ENCODE assay signal across 12 cellular contexts in genomic region chr3:75001330-75001729, GRCh38.
DNase-seq lines count a peak whose midpoint lies in the region; ATAC-seq and TF ChIP-seq lines count a peak whose summit lies in the region.
"Had no signal": no experiment of that assay in that cellular context is flagged by ENCODE, and none has a peak within 500 bp of the region (broad histone marks: within the 10 kb centered on the region; RNA-seq: fewer than 3 reads in every experiment).

No MANE protein-coding gene starts in this region.

- H3K4me2 ChIP-seq in smooth muscle cell = no peak overlapping the region

- no peak for ATAC-seq in activated CD8-positive, alpha-beta T cell treated with anti-CD3 and anti-CD28 coated beads for 36 hours
- no peak for ATAC-seq in activated CD8-positive, alpha-beta T cell treated with anti-CD3 and anti-CD28 coated beads, Interleukin-2, amount 10 ng/mL, durations not matched to agents 7 days and 5 days
- no peak for ATAC-seq in GM18502 (IDR thresholded peaks at IDR 0.05; ENCODE audit: poor library complexity, unreplicated experiment)

- no peaks in the 10 kb centered on the region for H3K27me3 Mint-ChIP-seq in activated CD8-positive, alpha-beta T cell treated with anti-CD3 and anti-CD28 coated beads for 36 hours
- H3K27me3 Mint-ChIP-seq in activated CD8-positive, alpha-beta T cell treated with anti-CD3 and anti-CD28 coated beads, Interleukin-2, amount 10 ng/mL, durations not matched to agents 7 days and 5 days (ENCODE audit: low read depth) = no peaks in the 10 kb centered on the region
- H3K27me3 Mint-ChIP-seq: activated naive CD4-positive, alpha-beta T cell treated with anti-CD3 and anti-CD28 coated beads, Interleukin-2, amount 10 ng/mL, durations not matched to agents 7 days and 5 days had no signal

- CTCF ChIA-PET in activated CD8-positive, alpha-beta T cell treated with anti-CD3 and anti-CD28 coated beads for 36 hours (lab: Charles Lee) = no interaction called here
- CTCF ChIA-PET in activated CD8-positive, alpha-beta T cell treated with anti-CD3 and anti-CD28 coated beads, Interleukin-2, amount 10 ng/mL, durations not matched to agents 7 days and 5 days (lab: Charles Lee) = no interaction called here

- H3K9me3 Mint-ChIP-seq in activated CD8-positive, alpha-beta T cell treated with anti-CD3 and anti-CD28 coated beads for 36 hours = peaks cover 6% of the 10 kb centered on the region
- H3K9me3 Mint-ChIP-seq in activated CD8-positive, alpha-beta T cell treated with anti-CD3 and anti-CD28 coated beads, Interleukin-2, amount 10 ng/mL, durations not matched to agents 7 days and 5 days (ENCODE audit: insufficient read depth) = peaks cover 4% of the 10 kb centered on the region

- intact Hi-C loops in activated CD8-positive, alpha-beta T cell treated with anti-CD3 and anti-CD28 coated beads for 36 hours (cut with micrococcal nuclease) = no loop called here
- intact Hi-C loops in posterior cingulate gyrus (cut with DNase I) = no loop called here

- H3K27me3 ChIP-seq in smooth muscle cell (ENCODE audit: low read depth) = no peaks in the 10 kb centered on the region
- H3K27me3 ChIP-seq: esophagus muscularis mucosa had no signal

- no peak for TF ChIP-seq POLR2A in NB4 (IDR thresholded peaks at IDR 0.05; ENCODE audit: extremely low read depth, insufficient read length)

- no peaks in the 10 kb centered on the region for H3K9me3 ChIP-seq in smooth muscle cell (replicated peaks; ENCODE audit: low read depth)
- H3K9me3 ChIP-seq: esophagus muscularis mucosa had no signal

- no peaks in the 10 kb centered on the region for H3K4me1 Mint-ChIP-seq in activated CD8-positive, alpha-beta T cell treated with anti-CD3 and anti-CD28 coated beads for 36 hours (ENCODE audit: low read depth)
- H3K4me1 Mint-ChIP-seq in activated CD8-positive, alpha-beta T cell treated with anti-CD3 and anti-CD28 coated beads, Interleukin-2, amount 10 ng/mL, durations not matched to agents 7 days and 5 days (ENCODE audit: low read depth) = no peaks in the 10 kb centered on the region
- H3K4me1 Mint-ChIP-seq: activated naive CD4-positive, alpha-beta T cell treated with anti-CD3 and anti-CD28 coated beads, Interleukin-2, amount 10 ng/mL, durations not matched to agents 7 days and 5 days had no signal

- DNase-seq in activated CD8-positive, alpha-beta T cell treated with anti-CD3 and anti-CD28 coated beads for 36 hours = no peak
- no peak for DNase-seq in activated CD8-positive, alpha-beta T cell treated with anti-CD3 and anti-CD28 coated beads, Interleukin-2, amount 10 ng/mL, durations not matched to agents 7 days and 5 days
- DNase-seq in NB4 (ENCODE audit: low read depth) = peak; percentile 28
- peak; percentile 33 for DNase-seq in choroid plexus epithelial cell (ENCODE audit: low read depth)
- DNase-seq in smooth muscle cell (lab: John Stamatoyannopoulos, UW; ENCODE audit: unreplicated experiment) = no peak
- no peak for DNase-seq in NCI-H146 (lab: John Stamatoyannopoulos, UW)
- no peak for DNase-seq in posterior cingulate gyrus
- DNase-seq: activated naive CD4-positive, alpha-beta T cell treated with anti-CD3 and anti-CD28 coated beads, Interleukin-2, amount 10 ng/mL, durations not matched to agents 7 days and 5 days; Calu3; T-helper 9 cell had no signal

- TF ChIP-seq CTCF in activated CD8-positive, alpha-beta T cell treated with anti-CD3 and anti-CD28 coated beads for 36 hours (IDR thresholded peaks at IDR 0.05) = peak; percentile 16
- TF ChIP-seq CTCF in NB4 (IDR thresholded peaks at IDR 0.05; ENCODE audit: low read depth, low read length) (no peak), choroid plexus epithelial cell (conservative IDR thresholded peaks at IDR 0.05; ENCODE audit: low read depth, low read length) (peak; percentile 51), smooth muscle cell (IDR thresholded peaks at IDR 0.05; ENCODE audit: borderline replicate concordance, insufficient read depth, poor library complexity, severe bottlenecking) (peak; percentile 60)

- POLR2A ChIA-PET in activated CD8-positive, alpha-beta T cell treated with anti-CD3 and anti-CD28 coated beads for 36 hours (lab: Charles Lee) = no interaction called here
- POLR2A ChIA-PET in activated CD8-positive, alpha-beta T cell treated with anti-CD3 and anti-CD28 coated beads, Interleukin-2, amount 10 ng/mL, durations not matched to agents 7 days and 5 days (lab: Charles Lee) = no interaction called here

- H3K4me1 ChIP-seq in smooth muscle cell (ENCODE audit: low read depth) = no peaks in the 10 kb centered on the region
- H3K4me1 ChIP-seq: esophagus muscularis mucosa had no signal

- no peaks in the 10 kb centered on the region for H3F3A ChIP-seq in smooth muscle cell (ENCODE audit: low read depth)

- H3K36me3 ChIP-seq in smooth muscle cell (ENCODE audit: low read depth) = no peaks in the 10 kb centered on the region
- H3K36me3 ChIP-seq: esophagus muscularis mucosa had no signal

- 27% methylated on average over 1 of the region's 1 CpG for WGBS in smooth muscle cell (ENCODE audit: low lambda C conversion rate)

- no peaks in the 10 kb centered on the region for H3K36me3 Mint-ChIP-seq in activated CD8-positive, alpha-beta T cell treated with anti-CD3 and anti-CD28 coated beads for 36 hours (ENCODE audit: low read depth)
- H3K36me3 Mint-ChIP-seq in activated CD8-positive, alpha-beta T cell treated with anti-CD3 and anti-CD28 coated beads, Interleukin-2, amount 10 ng/mL, durations not matched to agents 7 days and 5 days (ENCODE audit: low read depth) = no peaks in the 10 kb centered on the region
- H3K36me3 Mint-ChIP-seq: activated naive CD4-positive, alpha-beta T cell treated with anti-CD3 and anti-CD28 coated beads, Interleukin-2, amount 10 ng/mL, durations not matched to agents 7 days and 5 days had no signal

- H2AFZ ChIP-seq in smooth muscle cell (ENCODE audit: low read depth) = no peak overlapping the region

- H3K27ac Mint-ChIP-seq in activated CD8-positive, alpha-beta T cell treated with anti-CD3 and anti-CD28 coated beads for 36 hours = no peak overlapping the region
- H3K27ac Mint-ChIP-seq in activated CD8-positive, alpha-beta T cell treated with anti-CD3 and anti-CD28 coated beads, Interleukin-2, amount 10 ng/mL, durations not matched to agents 7 days and 5 days = no peak overlapping the region
- H3K27ac Mint-ChIP-seq: activated naive CD4-positive, alpha-beta T cell treated with anti-CD3 and anti-CD28 coated beads, Interleukin-2, amount 10 ng/mL, durations not matched to agents 7 days and 5 days had no signal

- H4K20me1 ChIP-seq in smooth muscle cell (ENCODE audit: low read depth) = no peaks in the 10 kb centered on the region

- H3K4me3 ChIP-seq in NB4 (ENCODE audit: low read depth, low read length) = no peak overlapping the region
- no peak overlapping the region for H3K4me3 ChIP-seq in choroid plexus epithelial cell (ENCODE audit: low read depth, low read length)
- H3K4me3 ChIP-seq in smooth muscle cell = no peak overlapping the region
- H3K4me3 ChIP-seq: esophagus muscularis mucosa had no signal

- H3K79me2 ChIP-seq in smooth muscle cell (ENCODE audit: low read depth) = no peaks in the 10 kb centered on the region

- H3K27ac ChIP-seq in smooth muscle cell (ENCODE audit: low read depth) = no peak overlapping the region
- H3K27ac ChIP-seq: esophagus muscularis mucosa had no signal

- no peak overlapping the region for H3K9ac ChIP-seq in smooth muscle cell (ENCODE audit: low read depth)

- H3K4me3 Mint-ChIP-seq in activated CD8-positive, alpha-beta T cell treated with anti-CD3 and anti-CD28 coated beads for 36 hours = no peak overlapping the region
- H3K4me3 Mint-ChIP-seq in activated CD8-positive, alpha-beta T cell treated with anti-CD3 and anti-CD28 coated beads, Interleukin-2, amount 10 ng/mL, durations not matched to agents 7 days and 5 days = no peak overlapping the region
- H3K4me3 Mint-ChIP-seq: activated naive CD4-positive, alpha-beta T cell treated with anti-CD3 and anti-CD28 coated beads, Interleukin-2, amount 10 ng/mL, durations not matched to agents 7 days and 5 days had no signal

Comparison
In these comparisons a context has a peak if more than half of its experiments do, and no peak if none do; other contexts are left out.
1. DNase-seq: peak in NB4 (single experiment) and choroid plexus epithelial cell (single experiment); none in activated CD8-positive, alpha-beta T cell treated with anti-CD3 and anti-CD28 coated beads for 36 hours (single experiment), activated CD8-positive, alpha-beta T cell treated with anti-CD3 and anti-CD28 coated beads, Interleukin-2, amount 10 ng/mL, durations not matched to agents 7 days and 5 days (single experiment), smooth muscle cell (single experiment), NCI-H146 (single experiment) and posterior cingulate gyrus (0 of 10).